ENCODE assay signal across 10 cellular contexts in genomic region chr3:114319453-114319852, GRCh38. TPM values are rescaled to one million over a fixed set of nuclear protein-coding genes. Genes with fewer than 3 reads are reported as not detected.
DNase-seq lines count a peak whose midpoint lies in the region; ATAC-seq and TF ChIP-seq lines count a peak whose summit lies in the region.
"Had no signal": no experiment of that assay in that cellular context is flagged by ENCODE, and none has a peak within 500 bp of the region (broad histone marks: within the 10 kb centered on the region; RNA-seq: fewer than 3 reads in every experiment).

No MANE protein-coding gene starts in this region.

- H3K4me3 Mint-ChIP-seq in natural killer cell: no peak overlapping the region
- H3K4me3 Mint-ChIP-seq: naive thymus-derived CD4-positive, alpha-beta T cell had no signal

- DNase-seq in AG20443 (ENCODE audit: low spot score): peak; percentile 29
- peak; percentile 36 for DNase-seq in HS-27A (ENCODE audit: low read depth)
- DNase-seq in NT2/D1 (ENCODE audit: low read depth, low spot score): peak; percentile 87
- DNase-seq in fibroblast of the conjunctiva (ENCODE audit: low read depth): peak; percentile 18
- DNase-seq in osteoblast (ENCODE audit: insufficient read length, low spot score, missing footprints): no peak
- DNase-seq in natural killer cell: no peak
- DNase-seq in NCI-H2227 treated with DMSO at 0.1 percent for 48 hours (lab: John Stamatoyannopoulos, UW): no peak
- DNase-seq: activated CD4-positive, alpha-beta T cell treated with anti-CD3 and anti-CD28 coated beads for 1 hour; naive thymus-derived CD4-positive, alpha-beta T cell had no signal

- H3K36me3 ChIP-seq in NT2/D1 (ENCODE audit: insufficient read depth, insufficient read length, low read length): no peaks in the 10 kb centered on the region
- no peaks in the 10 kb centered on the region for H3K36me3 ChIP-seq in osteoblast (ENCODE audit: insufficient read depth, low read length)

- no peak overlapping the region for H2AFZ ChIP-seq in osteoblast (ENCODE audit: low read length)

- H3K27ac Mint-ChIP-seq in natural killer cell: no peak overlapping the region

- H3K9me3 ChIP-seq in NT2/D1 (ENCODE audit: insufficient read depth, low read length) (no peaks in the 10 kb centered on the region), osteoblast (ENCODE audit: low read depth, low read length) (no peaks in the 10 kb centered on the region)

- no peaks in the 10 kb centered on the region for H3K79me2 ChIP-seq in osteoblast (ENCODE audit: insufficient read depth, low read length)

- intact Hi-C loops in natural killer cell (cut with micrococcal nuclease): no loop called here

- no peaks in the 10 kb centered on the region for H3K9me3 Mint-ChIP-seq in natural killer cell
- H3K9me3 Mint-ChIP-seq: naive thymus-derived CD4-positive, alpha-beta T cell had no signal

- H3K27me3 Mint-ChIP-seq in natural killer cell (ENCODE audit: low read depth in 2 of 2): no peaks in the 10 kb centered on the region
- H3K27me3 Mint-ChIP-seq: naive thymus-derived CD4-positive, alpha-beta T cell had no signal

- no peak for TF ChIP-seq CTCF in osteoblast (IDR thresholded peaks at IDR 0.05; ENCODE audit: extremely low read depth, low read depth, low read length)
- TF ChIP-seq CTCF in natural killer cell (IDR thresholded peaks at IDR 0.05): no peak

- H3K27me3 ChIP-seq in NT2/D1 (ENCODE audit: insufficient read depth, insufficient read length): no peaks in the 10 kb centered on the region
- no peaks in the 10 kb centered on the region for H3K27me3 ChIP-seq in osteoblast (ENCODE audit: insufficient read depth, low read length)

- H3K36me3 Mint-ChIP-seq in natural killer cell: no peaks in the 10 kb centered on the region

- no peak overlapping the region for H3K27ac ChIP-seq in osteoblast (ENCODE audit: low read depth, low read length)

- ATAC-seq in GM18870 (IDR thresholded peaks at IDR 0.05; ENCODE audit: unreplicated experiment): no peak
- no peak for ATAC-seq in natural killer cell
- ATAC-seq: naive thymus-derived CD4-positive, alpha-beta T cell had no signal

- no peak overlapping the region for H3K9ac ChIP-seq in NT2/D1 (ENCODE audit: insufficient read length, low read depth)

- H3K4me1 Mint-ChIP-seq in natural killer cell: peaks cover 56 to 58% of the 10 kb centered on the region in 2 donors

- H3K4me3 ChIP-seq in NT2/D1 (ENCODE audit: insufficient read length, low read depth): no peak overlapping the region
- no peak overlapping the region for H3K4me3 ChIP-seq in osteoblast (ENCODE audit: insufficient read depth, low read length)

- no peak overlapping the region for H3K4me2 ChIP-seq in osteoblast (ENCODE audit: insufficient read depth, low read length)

- H4K20me1 ChIP-seq in osteoblast (ENCODE audit: insufficient read depth, low read length): no peaks in the 10 kb centered on the region

- H3K4me1 ChIP-seq in NT2/D1 (ENCODE audit: insufficient read depth, insufficient read length) (peaks cover 4% of the 10 kb centered on the region), osteoblast (ENCODE audit: insufficient read depth, low read length) (no peaks in the 10 kb centered on the region)

RNA-seq across cellular contexts. Expression of gene TIGIT, which starts 25.6 kb away (rescaled TPM):
- total RNA-seq in osteoblast (not detected in 2 replicates), natural killer cell (10 to 100 TPM; 24.9 to 52.3 (median 43.9) TPM)

Comparison
In these comparisons a context has a peak if more than half of its experiments do, and no peak if none do; other contexts are left out.
1. DNase-seq: peak in AG20443 (single experiment), HS-27A (single experiment), NT2/D1 (single experiment) and fibroblast of the conjunctiva (single experiment); none in osteoblast (single experiment), natural killer cell (single experiment) and NCI-H2227 treated with DMSO at 0.1 percent for 48 hours (single experiment).
2. RNA of gene TIGIT, which starts 25.6 kb away (total RNA-seq): 24.9 to 52.3 TPM in natural killer cell; not detected in osteoblast; every median in the first group is over 10 times any median in the second.